In genomic region chr19:14505488-14506239, GRCh38 we compare ENCODE assay signal across 8 cellular contexts. TPM values are rescaled to one million over a fixed set of nuclear protein-coding genes. Genes with fewer than 3 reads are reported as not detected.
DNase-seq lines count a peak whose midpoint lies in the region; ATAC-seq and TF ChIP-seq lines count a peak whose summit lies in the region.

No MANE protein-coding gene starts in this region.

- peak; percentile 64 for TF ChIP-seq CTCF in GM13976 (IDR thresholded peaks at IDR 0.05; ENCODE audit: borderline replicate concordance, control extremely low read depth, extremely low read depth, insufficient read depth, missing control alignments)

- intact Hi-C loops in sciatic nerve (cut with DNase I) = no loop called here

- ATAC-seq in sciatic nerve (peak; percentile 44), HG03460 (IDR thresholded peaks at IDR 0.05; ENCODE audit: unreplicated experiment) (no peak), GM19463 (IDR thresholded peaks at IDR 0.05; ENCODE audit: unreplicated experiment) (no peak)

- in situ Hi-C loops in GM13976 (cut with MboI; ENCODE audit: low sequenced_read_pairs, unreplicated experiment) = no loop called here

- DNase-seq in 8988T (peak; percentile 68), GM13976 (ENCODE audit: low spot score) (peak; percentile 89), RKO (ENCODE audit: low spot score) (peak; percentile 47), germinal center (ENCODE audit: low spot score) (peak; percentile 82), sciatic nerve (ENCODE audit: low spot score) (no peak)
- peak; percentile 67 for DNase-seq in activated T-helper 9 cell treated with anti-CD3 and anti-CD28 coated beads, Interleukin-2, amount 50 U/mL, for 16 hours (ENCODE audit: low read depth)

RNA-seq across cellular contexts. Expression of gene GIPC1, which starts 9.7 kb away (rescaled TPM):
- 50.2 TPM for total RNA-seq in sciatic nerve

RNA-seq across cellular contexts. Expression of gene DNAJB1, which starts 12.5 kb away (rescaled TPM):
- total RNA-seq in sciatic nerve = 86.0 TPM

RNA-seq across cellular contexts. Expression of gene TECR, which starts 23.7 kb away (rescaled TPM):
- total RNA-seq in sciatic nerve = 101 TPM

RNA-seq across cellular contexts. Expression of gene PTGER1, which starts 30.5 kb away (rescaled TPM):
- total RNA-seq in sciatic nerve = 2.4 TPM
